17 cellular contexts compared by ENCODE assay signal in the genomic region with DNA sequence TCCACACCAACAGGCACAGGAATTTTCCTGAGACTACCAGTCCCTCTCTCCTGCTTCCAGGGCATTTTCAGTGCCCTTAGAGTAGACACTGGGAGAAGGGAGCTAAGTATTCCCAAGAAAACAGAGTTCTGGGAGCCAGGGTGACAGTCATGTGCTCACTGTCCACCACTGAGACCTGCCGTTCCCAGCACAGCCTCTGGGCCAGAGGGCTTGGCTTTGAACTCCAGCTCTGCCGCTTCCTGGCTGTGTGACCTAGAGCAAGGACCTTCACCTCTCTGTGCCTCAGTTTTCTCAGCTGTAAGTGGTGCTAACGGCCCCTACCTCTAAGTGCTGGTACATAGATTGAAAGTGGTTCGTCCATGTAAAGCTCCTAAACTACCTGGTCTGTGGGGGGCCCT. TPM values are rescaled to one million over a fixed set of nuclear protein-coding genes. Genes with fewer than 3 reads are reported as not detected.
A peak's percentile ranks its signal among the peaks of the same experiment; 100 is the strongest.
DNase-seq lines count a peak whose midpoint lies in the region; ATAC-seq, FAIRE-seq and TF ChIP-seq lines count a peak whose summit lies in the region.
"Had no signal": no experiment of that assay in that cellular context is flagged by ENCODE, and none has a peak within 500 bp of the region (broad histone marks: within the 10 kb centered on the region; RNA-seq: fewer than 3 reads in every experiment).

No MANE protein-coding gene starts in this region.

- H2AFZ ChIP-seq in K562 (ENCODE audit: low read depth, low read length): peak overlapping the region; percentile 67

- H3K4me1 Mint-ChIP-seq in activated naive CD4-positive, alpha-beta T cell treated with anti-CD3 and anti-CD28 coated beads, Interleukin-2, amount 10 ng/mL, durations not matched to agents 7 days and 5 days: peaks cover 58% of the 10 kb centered on the region
- H3K4me1 Mint-ChIP-seq in stimulated activated memory B cell treated with anti-CD40 and anti-IgM and Interleukin-4, amounts not matched to agents 10 μg/mL and 1 μg/mL and 100 μg/mL, for 72 hours: peaks cover 69% of the 10 kb centered on the region

- H3K9ac ChIP-seq in K562 (ENCODE audit: insufficient read depth in 1 of 2, low read depth in 2 of 2, low read length in 2 of 2): peak overlapping the region in 1 of 2 experiments; percentile 6; a peak in 1 of 4 replicates

- TF ChIP-seq POLR2A in K562 (conservative IDR thresholded peaks at IDR 0.05) (no peak), lower leg skin (IDR thresholded peaks at IDR 0.05) (no peak)

- no peak for FAIRE-seq in K562 (lab: Jason Lieb, UNC)
- FAIRE-seq: endometrium, frontal cortex had no signal

- peak overlapping the region; percentile 62 for H3K27ac Mint-ChIP-seq in activated naive CD4-positive, alpha-beta T cell treated with anti-CD3 and anti-CD28 coated beads, Interleukin-2, amount 10 ng/mL, durations not matched to agents 7 days and 5 days
- peak overlapping the region; percentile 80 for H3K27ac Mint-ChIP-seq in stimulated activated memory B cell treated with anti-CD40 and anti-IgM and Interleukin-4, amounts not matched to agents 10 μg/mL and 1 μg/mL and 100 μg/mL, for 72 hours

- H3K27me3 Mint-ChIP-seq in activated naive CD4-positive, alpha-beta T cell treated with anti-CD3 and anti-CD28 coated beads, Interleukin-2, amount 10 ng/mL, durations not matched to agents 7 days and 5 days: peaks cover 5% of the 10 kb centered on the region
- no peaks in the 10 kb centered on the region for H3K27me3 Mint-ChIP-seq in stimulated activated memory B cell treated with anti-CD40 and anti-IgM and Interleukin-4, amounts not matched to agents 10 μg/mL and 1 μg/mL and 100 μg/mL, for 72 hours
- H3K27me3 Mint-ChIP-seq: central memory CD8-positive, alpha-beta T cell; progenitor cell of endocrine pancreas had no signal

- DNase-seq in activated naive CD4-positive, alpha-beta T cell treated with anti-CD3 and anti-CD28 coated beads, Interleukin-2, amount 10 ng/mL, durations not matched to agents 7 days and 5 days: peak; percentile 30
- no peak for DNase-seq in activated naive CD4-positive, alpha-beta T cell (lab: John Stamatoyannopoulos, UW)
- DNase-seq in RWPE1 (ENCODE audit: low spot score) (no peak), K562 (ENCODE audit: extremely low read depth in 1 of 4, low spot score in 3 of 4) (no peak), lower leg skin (ENCODE audit: low spot score in 2 of 2) (no peak), NCI-H748 (lab: John Stamatoyannopoulos, UW; ENCODE audit: unreplicated experiment) (no peak), NCI-H2171 (lab: John Stamatoyannopoulos, UW) (no peak)
- DNase-seq: AML-193, MV-4-11, NCI-H2227 treated with DMSO at 0.1 percent for 48 hours, transverse colon had no signal

- TF ChIP-seq RAD21 in K562 (CRISPR knock-in tag; conservative IDR thresholded peaks at IDR 0.05 in 1 of 2, IDR thresholded peaks at IDR 0.05 in 1 of 2): no peak

- no peak for ATAC-seq in K562
- ATAC-seq in stimulated activated memory B cell treated with anti-CD40 and anti-IgM and Interleukin-4, amounts not matched to agents 10 μg/mL and 1 μg/mL and 100 μg/mL, for 72 hours: no peak
- ATAC-seq: activated CD4-positive, CD25-positive, alpha-beta regulatory T cell treated with anti-CD3 and anti-CD28 coated beads, Interleukin-2, amount 50 U/mL, for 24 hours had no signal

- peaks cover 18% of the 10 kb centered on the region for H3K36me3 ChIP-seq in K562 (ENCODE audit: control insufficient read depth, insufficient read depth, low read length)

- no peak for TF ChIP-seq CTCF in RWPE1 (conservative IDR thresholded peaks at IDR 0.05; ENCODE audit: low read depth)
- TF ChIP-seq CTCF in K562 (IDR thresholded peaks at IDR 0.05 in 2 of 3, conservative IDR thresholded peaks at IDR 0.05 in 1 of 3; ENCODE audit: insufficient read depth in 2 of 3, low read depth in 1 of 3, low read length in 3 of 3): no peak
- TF ChIP-seq CTCF in lower leg skin (IDR thresholded peaks at IDR 0.05): no peak

- H3K9me3 Mint-ChIP-seq in activated naive CD4-positive, alpha-beta T cell treated with anti-CD3 and anti-CD28 coated beads, Interleukin-2, amount 10 ng/mL, durations not matched to agents 7 days and 5 days: no peaks in the 10 kb centered on the region
- no peaks in the 10 kb centered on the region for H3K9me3 Mint-ChIP-seq in stimulated activated memory B cell treated with anti-CD40 and anti-IgM and Interleukin-4, amounts not matched to agents 10 μg/mL and 1 μg/mL and 100 μg/mL, for 72 hours
- H3K9me3 Mint-ChIP-seq: central memory CD8-positive, alpha-beta T cell had no signal

- no peak for TF ChIP-seq EP300 in K562 (IDR thresholded peaks at IDR 0.05; ENCODE audit: low read length)

- peaks cover 13% of the 10 kb centered on the region for H3K79me2 ChIP-seq in K562 (ENCODE audit: control insufficient read depth, insufficient read depth, low read length)

- H3K27ac ChIP-seq in RWPE1 (peak overlapping the region; percentile 93), K562 (ENCODE audit: extremely low read depth, low read depth, low read length) (peak overlapping the region; percentile 55; the same call in 2 of the 3 replicates)
- H3K27ac ChIP-seq: transverse colon had no signal

- in situ Hi-C loops in K562 (cut with MboI): no loop called here

- no peak overlapping the region for H3K4me2 ChIP-seq in K562 (ENCODE audit: insufficient read depth, low read length)

- 52% methylated on average over 4 of the region's 4 CpGs for WGBS in K562 (ENCODE audit: insufficient coverage, low coverage, missing lambda C conversion rate)
- 73 to 79% methylated on average over 4 of the region's 4 CpGs for WGBS in lower leg skin, 2 donors

- H3K27me3 ChIP-seq in K562 (ENCODE audit: control insufficient read depth in 2 of 2, insufficient read depth in 2 of 2, low read length in 2 of 2): no peaks in the 10 kb centered on the region
- H3K27me3 ChIP-seq: transverse colon had no signal

- peaks cover 21 to 95% of the 10 kb centered on the region in 2 experiments for H3K4me1 ChIP-seq in K562 (replicated peaks in 1 of 2; ENCODE audit: control insufficient read depth in 2 of 2, insufficient read depth in 2 of 2, low read length in 2 of 2)

- CTCF ChIA-PET in activated naive CD4-positive, alpha-beta T cell treated with anti-CD3 and anti-CD28 coated beads, Interleukin-2, amount 10 ng/mL, durations not matched to agents 7 days and 5 days (lab: Charles Lee): interaction anchor here (0.8 to 4.5 kb wide), 8 partner anchors 27 to 155 kb away, joined by 3 to 26 read pairs (median 5); no protein-coding TSS in a partner anchor
- CTCF ChIA-PET in RWPE1 (lab: Yijun Ruan, JAX): interaction anchor here (0.6 to 1.2 kb wide), 3 partner anchors 9 to 330 kb away, joined by 3 to 7 read pairs (median 5); partner anchors contain the start of gene EXOC7
- CTCF ChIA-PET in K562 (lab: Yijun Ruan, JAX; ENCODE audit: low intra/inter-chr PET ratio): no interaction called here

- no peaks in the 10 kb centered on the region for H3K9me3 ChIP-seq in K562 (replicated peaks; ENCODE audit: control insufficient read depth, insufficient read depth, low read depth, low read length)
- H3K9me3 ChIP-seq: transverse colon had no signal

- no peaks in the 10 kb centered on the region for H3K9me1 ChIP-seq in K562 (ENCODE audit: control insufficient read depth, insufficient read depth, low read length)

- intact Hi-C loops in K562 (cut with micrococcal nuclease): no loop called here
- intact Hi-C loops in lower leg skin (cut with DNase I; ENCODE audit: low total_unique reads): no loop called here

- POLR2A ChIA-PET in RWPE1 (lab: Yijun Ruan, JAX; ENCODE audit: low non-redundant PET) (no interaction called here), K562 (lab: Yijun Ruan, JAX) (interaction anchor here (0.5 to 10.6 kb wide), 26 partner anchors 7 to 271 kb away, joined by 3 to 227 read pairs (median 4); partner anchors contain the start of genes RNF157 and UBALD2)

- H3K4me3 Mint-ChIP-seq in activated naive CD4-positive, alpha-beta T cell treated with anti-CD3 and anti-CD28 coated beads, Interleukin-2, amount 10 ng/mL, durations not matched to agents 7 days and 5 days: no peak overlapping the region
- H3K4me3 Mint-ChIP-seq in stimulated activated memory B cell treated with anti-CD40 and anti-IgM and Interleukin-4, amounts not matched to agents 10 μg/mL and 1 μg/mL and 100 μg/mL, for 72 hours: peak overlapping the region; percentile 34

- H4K20me1 ChIP-seq in K562 (replicated peaks; ENCODE audit: control insufficient read depth, insufficient read depth, low read length): no peaks in the 10 kb centered on the region

- BruUV-seq in K562 (replicated peaks; lab: Mats Ljungman, UMichigan): no TSS peak

- H3K36me3 Mint-ChIP-seq in activated naive CD4-positive, alpha-beta T cell treated with anti-CD3 and anti-CD28 coated beads, Interleukin-2, amount 10 ng/mL, durations not matched to agents 7 days and 5 days: peaks cover 19% of the 10 kb centered on the region
- peaks cover 6% of the 10 kb centered on the region for H3K36me3 Mint-ChIP-seq in stimulated activated memory B cell treated with anti-CD40 and anti-IgM and Interleukin-4, amounts not matched to agents 10 μg/mL and 1 μg/mL and 100 μg/mL, for 72 hours

- H3K4me3 ChIP-seq in K562 (no peak overlapping the region), lower leg skin (ENCODE audit: low read depth, poor library complexity, severe bottlenecking) (no peak overlapping the region)
- H3K4me3 ChIP-seq: transverse colon had no signal

RNA-seq across cellular contexts. Expression of gene UBALD2, which starts 9.4 kb away (rescaled TPM):
- 10.6 and 25.5 TPM in 2 replicates for total RNA-seq in K562 (2011; cell fraction: chromatin; rRNA removed; ENCODE audit: low replicate concordance)
- total RNA-seq in K562 (2011; cell fraction: nucleolus; rRNA removed): 27.3 and 33.0 TPM in 2 replicates
- total RNA-seq in K562 (2011; cell fraction: nucleoplasm; rRNA removed): 22.7 and 24.3 TPM in 2 replicates
- total RNA-seq in K562 (2014; rRNA removed) (43.1 and 52.7 TPM in 2 replicates), K562 (2014; rRNA removed; fragmentation: Illumina TruSeq; extraction: Trizol) (5.8 and 7.6 TPM in 2 replicates), K562 (2015; rRNA removed; fragmentation: Illumina TruSeq; extraction: Trizol) (21.9 and 25.3 TPM in 2 replicates), K562 (2021) (85.3 and 94.1 TPM in 2 replicates), lower leg skin (10 to 100 TPM; 21.3 to 50.9 (median 28.6) TPM)
- polyA plus RNA-seq in K562 (2011; rRNA removed) (46.6 and 79.6 TPM in 2 replicates), K562 (2014; fragmentation: Illumina TruSeq; extraction: Trizol) (17.4 and 39.3 TPM in 2 replicates), K562 (2014; fragmentation: Nextera tagmentation; extraction: Ambion mirVana) (1 to 10 TPM; 2.3 to 3.9 TPM), K562 (2014; rRNA removed) (40.6 and 46.5 TPM in 2 replicates)
- 34.5 and 74.0 TPM in 2 replicates for polyA plus RNA-seq in K562 (2011; cell fraction: cytosol; rRNA removed)
- 55.6 and 56.6 TPM in 2 replicates for polyA plus RNA-seq in K562 (2011; cell fraction: nucleus; rRNA removed)
- polyA plus RNA-seq in K562 (2012): 62.8 and 75.4 TPM in 2 replicates
- polyA minus RNA-seq in K562 (2011; rRNA and poly(A)+ RNA removed): 8.0 and 8.5 TPM in 2 replicates
- polyA minus RNA-seq in K562 (2011; cell fraction: cytosol; rRNA and poly(A)+ RNA removed): 32.8 and 59.0 TPM in 2 replicates
- polyA minus RNA-seq in K562 (2011; cell fraction: nucleus; rRNA and poly(A)+ RNA removed): 8.1 and 9.6 TPM in 2 replicates

RNA-seq across cellular contexts. Expression of gene QRICH2, which starts 33.5 kb away (rescaled TPM):
- 4.4 and 9.4 TPM in 2 replicates for total RNA-seq in K562 (2011; cell fraction: chromatin; rRNA removed; ENCODE audit: low replicate concordance)
- 3.3 and 4.1 TPM in 2 replicates for total RNA-seq in K562 (2011; cell fraction: nucleolus; rRNA removed)
- total RNA-seq in K562 (2011; cell fraction: nucleoplasm; rRNA removed): 2.4 TPM in 2 replicates
- 1.3 and 1.5 TPM in 2 replicates for total RNA-seq in K562 (2014; rRNA removed)
- total RNA-seq in K562 (2014; rRNA removed; fragmentation: Illumina TruSeq; extraction: Trizol): 0.89 and 1.1 TPM in 2 replicates
- 1.6 and 2.0 TPM in 2 replicates for total RNA-seq in K562 (2015; rRNA removed; fragmentation: Illumina TruSeq; extraction: Trizol)
- total RNA-seq in K562 (2021): 1.4 and 2.0 TPM in 2 replicates
- 0.46 and 1.3 TPM in 2 replicates for polyA plus RNA-seq in K562 (2011; rRNA removed)
- 0.82 and 1.0 TPM in 2 replicates for polyA plus RNA-seq in K562 (2011; cell fraction: cytosol; rRNA removed)
- 3.4 and 4.1 TPM in 2 replicates for polyA plus RNA-seq in K562 (2011; cell fraction: nucleus; rRNA removed)
- 1.5 and 13.0 TPM in 2 replicates for polyA plus RNA-seq in K562 (2012)
- 0.40 and 0.61 TPM in 2 replicates for polyA plus RNA-seq in K562 (2014; fragmentation: Illumina TruSeq; extraction: Trizol)
- under 1 TPM; 0.03 to 0.07 TPM for polyA plus RNA-seq in K562 (2014; fragmentation: Nextera tagmentation; extraction: Ambion mirVana)
- polyA plus RNA-seq in K562 (2014; rRNA removed): 0.81 and 1.2 TPM in 2 replicates
- polyA minus RNA-seq in K562 (2011; rRNA and poly(A)+ RNA removed): 6.7 and 10.1 TPM in 2 replicates
- 1.8 and 2.2 TPM in 2 replicates for polyA minus RNA-seq in K562 (2011; cell fraction: cytosol; rRNA and poly(A)+ RNA removed)
- polyA minus RNA-seq in K562 (2011; cell fraction: nucleus; rRNA and poly(A)+ RNA removed): 1.1 and 2.2 TPM in 2 replicates
- 1 to 10 TPM in 3 of 4 donors, under 1 TPM in 1; 0.88 to 3.3 (median 1.8) TPM for total RNA-seq in lower leg skin

RNA-seq across cellular contexts. Expression of gene RNF157, which starts 34.3 kb away (rescaled TPM):
- total RNA-seq in K562 (2011; cell fraction: chromatin; rRNA removed; ENCODE audit: low replicate concordance): 105 and 114 TPM in 2 replicates
- total RNA-seq in K562 (2011; cell fraction: nucleolus; rRNA removed): 43.7 and 60.5 TPM in 2 replicates
- 85.8 and 127 TPM in 2 replicates for total RNA-seq in K562 (2011; cell fraction: nucleoplasm; rRNA removed)
- total RNA-seq in K562 (2014; rRNA removed) (12.7 and 21.6 TPM in 2 replicates), K562 (2014; rRNA removed; fragmentation: Illumina TruSeq; extraction: Trizol) (16.3 and 17.9 TPM in 2 replicates), K562 (2015; rRNA removed; fragmentation: Illumina TruSeq; extraction: Trizol) (28.2 and 28.7 TPM in 2 replicates), K562 (2021) (28.6 and 29.0 TPM in 2 replicates), lower leg skin (1 to 10 TPM in 3 of 4 donors, under 1 TPM in 1; 0.83 to 2.4 (median 1.4) TPM)
- polyA plus RNA-seq in K562 (2011; rRNA removed) (30.5 and 37.8 TPM in 2 replicates), K562 (2014; fragmentation: Illumina TruSeq; extraction: Trizol) (29.0 and 31.7 TPM in 2 replicates), K562 (2014; fragmentation: Nextera tagmentation; extraction: Ambion mirVana) (10 to 100 TPM in 1 of 2 experiments, 1 to 10 TPM in 1; 8.1 to 12.7 TPM), K562 (2014; rRNA removed) (20.8 and 26.3 TPM in 2 replicates)
- 29.5 and 33.1 TPM in 2 replicates for polyA plus RNA-seq in K562 (2011; cell fraction: cytosol; rRNA removed)
- 28.4 and 36.3 TPM in 2 replicates for polyA plus RNA-seq in K562 (2011; cell fraction: nucleus; rRNA removed)
- polyA plus RNA-seq in K562 (2012): 21.3 and 53.9 TPM in 2 replicates
- 40.3 and 41.8 TPM in 2 replicates for polyA minus RNA-seq in K562 (2011; rRNA and poly(A)+ RNA removed)
- polyA minus RNA-seq in K562 (2011; cell fraction: cytosol; rRNA and poly(A)+ RNA removed): 30.4 and 40.2 TPM in 2 replicates
- 13.2 and 28.3 TPM in 2 replicates for polyA minus RNA-seq in K562 (2011; cell fraction: nucleus; rRNA and poly(A)+ RNA removed)

Comparison
In these comparisons a context has a peak if more than half of its experiments do, and no peak if none do; other contexts are left out.
1. RNA of gene RNF157, which starts 34.3 kb away (total RNA-seq): 12.7 to 127 TPM in K562; 0.83 to 2.4 TPM in lower leg skin; every median in the first group is over 4 times any median in the second.